In genomic region chr13:23790591-23791170, GRCh38 we compare ENCODE assay signal across 1 cellular context.
TF ChIP-seq lines count a peak whose summit lies in the region.

No MANE protein-coding gene starts in this region.

TF ChIP-seq in IMR-90, 13 proteins besides CTCF, POLR2A, EP300 and RAD21 (continued from another document):
- no peak for TF ChIP-seq USF2 (IDR thresholded peaks at IDR 0.05; ENCODE audit: low read depth, low read length)
